8 cellular contexts compared by ENCODE assay signal in the genomic region with DNA sequence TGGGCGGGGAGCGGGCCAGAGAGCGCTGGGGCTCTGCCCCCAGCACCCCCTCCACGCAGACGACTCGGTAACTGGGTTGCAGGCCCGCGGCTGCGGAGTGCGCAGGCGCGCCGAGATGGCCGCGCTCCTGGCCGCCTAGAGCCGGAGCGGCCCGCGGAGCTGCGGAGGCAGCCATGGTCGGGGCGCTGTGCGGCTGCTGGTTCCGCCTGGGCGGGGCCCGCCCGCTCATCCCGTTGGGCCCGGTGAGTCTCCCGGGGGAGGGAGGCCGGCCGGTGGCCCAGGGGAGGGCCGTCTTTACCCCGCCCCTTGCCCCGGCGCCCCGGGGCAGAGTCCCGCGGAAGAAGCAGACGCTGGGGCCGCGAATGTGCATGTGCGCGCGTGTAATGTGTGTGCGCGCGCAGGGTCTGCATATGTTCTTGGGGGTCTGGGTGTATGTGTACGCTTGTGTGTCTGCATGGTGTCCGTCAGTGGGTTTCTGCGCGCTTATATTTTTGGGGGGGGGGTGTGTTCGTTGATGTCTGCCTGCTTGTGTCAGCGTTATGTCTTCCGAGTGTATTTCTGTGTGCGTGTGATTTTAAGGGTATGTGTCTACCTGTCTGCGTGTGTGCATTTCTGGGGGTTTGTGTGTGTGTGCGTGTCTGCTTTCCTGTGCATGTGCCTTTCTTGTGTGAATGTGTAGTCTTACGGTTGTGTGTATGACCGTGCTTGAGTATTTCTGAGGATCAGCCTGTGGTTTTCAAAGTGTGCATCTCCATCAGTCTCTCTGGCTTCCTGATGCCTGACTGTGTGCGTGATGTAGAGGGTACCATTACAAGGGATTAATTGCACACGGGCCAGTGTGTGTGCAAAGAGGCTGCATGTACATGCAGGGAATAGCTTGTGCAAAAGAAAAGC. TPM values are rescaled to one million over a fixed set of nuclear protein-coding genes. Genes with fewer than 3 reads are reported as not detected.
DNase-seq lines count a peak whose midpoint lies in the region; TF ChIP-seq lines count a peak whose summit lies in the region.

A gene (plus strand): TSS at position 102 of the 894 bp plus-strand sequence. CDS start 72 bp downstream, at position 174.

- DNase-seq in Ammon's horn (ENCODE audit: low spot score) (peak; percentile 73), HL-60 (ENCODE audit: low read depth in 1 of 2, low spot score in 1 of 2) (peak; percentile 59 to 79), SHP77 treated with DMSO at 0.1 percent for 48 hours (lab: John Stamatoyannopoulos, UW) (peak; percentile 15), germinal center (ENCODE audit: low spot score) (peak; percentile 91), neuronal stem cell (ENCODE audit: low spot score) (peak; percentile 68), thyroid gland (peak; percentile 60 to 68)
- peak; percentile 80 for DNase-seq in activated naive CD4-positive, alpha-beta T cell treated with anti-CD3 and anti-CD28 coated beads, Interleukin-2, amount 10 ng/mL, durations not matched to agents 7 days and 5 days

- H2BK120ac ChIP-seq in neuronal stem cell (ENCODE audit: low read depth, low read length): no peak within 1 kb of the TSS

- H3K79me1 ChIP-seq in neuronal stem cell (ENCODE audit: low read depth, low read length): no peaks in the 10 kb centered on the region

- intact Hi-C loops in thyroid gland (cut with DNase I): loop anchor here (5.0 to 10.0 kb wide), 2 partner anchors 33 to 590 kb away; a partner anchor contains a TSS

- no CpG with 5 or more reads among the region's 63 CpGs for WGBS in neuronal stem cell (ENCODE audit: extremely low coverage in 2 of 2, insufficient read length in 2 of 2, insufficient replicate concordance in 1 of 2), 2 donors
- WGBS in thyroid gland, 2 donors: 1% methylated on average over 17 to 37 of the region's 63 CpGs

- H3K4me1 Mint-ChIP-seq in activated naive CD4-positive, alpha-beta T cell treated with anti-CD3 and anti-CD28 coated beads, Interleukin-2, amount 10 ng/mL, durations not matched to agents 7 days and 5 days: peaks cover 42% of the 10 kb centered on the region

- H3K4me3 Mint-ChIP-seq in activated naive CD4-positive, alpha-beta T cell treated with anti-CD3 and anti-CD28 coated beads, Interleukin-2, amount 10 ng/mL, durations not matched to agents 7 days and 5 days: peak within 1 kb of the TSS; percentile 95

- peak within 1 kb of the TSS; percentile 93 for H3K4me2 ChIP-seq in neuronal stem cell (ENCODE audit: insufficient read depth, low read length, poor library complexity, severe bottlenecking)

- no peaks in the 10 kb centered on the region for H3K27me3 ChIP-seq in HL-60 (ENCODE audit: insufficient read depth, poor library complexity, severe bottlenecking)
- H3K27me3 ChIP-seq in neuronal stem cell (ENCODE audit: control insufficient read depth in 3 of 3, insufficient read depth in 3 of 3, low read depth in 1 of 3, low read length in 3 of 3): peaks cover 0 to 2% (median 0%) of the 10 kb centered on the region in 3 experiments
- H3K27me3 ChIP-seq in thyroid gland: no peaks in the 10 kb centered on the region

- CTCF ChIA-PET in activated naive CD4-positive, alpha-beta T cell treated with anti-CD3 and anti-CD28 coated beads, Interleukin-2, amount 10 ng/mL, durations not matched to agents 7 days and 5 days (lab: Charles Lee): interaction anchor here (0.7 to 2.8 kb wide), 6 partner anchors 8 to 78 kb away, joined by 3 to 25 read pairs (median 8); a partner anchor contains a TSS

- H3K9me3 ChIP-seq in neuronal stem cell (replicated peaks in 1 of 2; ENCODE audit: control insufficient read depth in 2 of 2, insufficient read depth in 1 of 2, low read depth in 1 of 2, low read length in 2 of 2) (no peaks in the 10 kb centered on the region), thyroid gland (no peaks in the 10 kb centered on the region)

- H4K91ac ChIP-seq in neuronal stem cell (ENCODE audit: low read depth, low read length, poor library complexity): peak within 1 kb of the TSS; percentile 77

- H2BK15ac ChIP-seq in neuronal stem cell (ENCODE audit: low read length): peak within 1 kb of the TSS; percentile 84

- H3K27me3 Mint-ChIP-seq in activated naive CD4-positive, alpha-beta T cell treated with anti-CD3 and anti-CD28 coated beads, Interleukin-2, amount 10 ng/mL, durations not matched to agents 7 days and 5 days: no peaks in the 10 kb centered on the region

- peak within 1 kb of the TSS; percentile 98 for H2AFZ ChIP-seq in neuronal stem cell (ENCODE audit: low read length)

- H3K4me1 ChIP-seq in neuronal stem cell (ENCODE audit: control insufficient read depth in 2 of 2, insufficient read depth in 1 of 2, low read depth in 1 of 2, low read length in 2 of 2) (peaks cover 18 to 21% of the 10 kb centered on the region in 2 donors), thyroid gland (peaks cover 16 to 29% of the 10 kb centered on the region in 2 donors)

- TF ChIP-seq CTCF in HL-60 (IDR thresholded peaks at IDR 0.05; ENCODE audit: insufficient read depth, low read length) (no peak), thyroid gland (IDR thresholded peaks at IDR 0.05) (no peak)

- H2BK5ac ChIP-seq in neuronal stem cell (ENCODE audit: low read length): peak within 1 kb of the TSS; percentile 39

- peak within 1 kb of the TSS; percentile 8 for H4K8ac ChIP-seq in neuronal stem cell (ENCODE audit: low read depth, low read length)

- peak within 1 kb of the TSS; percentile 90 for H3K27ac Mint-ChIP-seq in activated naive CD4-positive, alpha-beta T cell treated with anti-CD3 and anti-CD28 coated beads, Interleukin-2, amount 10 ng/mL, durations not matched to agents 7 days and 5 days

- TF ChIP-seq POLR2A in GM19099 (IDR thresholded peaks at IDR 0.05; ENCODE audit: extremely low read depth, insufficient read length, low read depth): peak; percentile 91
- peak in 1 of 2 donors; percentile 80 for TF ChIP-seq POLR2A in thyroid gland (IDR thresholded peaks at IDR 0.05)

- H3K36me3 Mint-ChIP-seq in activated naive CD4-positive, alpha-beta T cell treated with anti-CD3 and anti-CD28 coated beads, Interleukin-2, amount 10 ng/mL, durations not matched to agents 7 days and 5 days: peaks cover 2% of the 10 kb centered on the region

- H3K27ac ChIP-seq in HL-60 (replicated peaks) (peak within 1 kb of the TSS; percentile 82), neuronal stem cell (replicated peaks; ENCODE audit: low read length) (no peak within 1 kb of the TSS), thyroid gland (peak within 1 kb of the TSS; percentile 83 to 93 (median 86))

- peak within 1 kb of the TSS; percentile 1 for H3K4ac ChIP-seq in neuronal stem cell (ENCODE audit: low read length)

- H3K9me3 Mint-ChIP-seq in activated naive CD4-positive, alpha-beta T cell treated with anti-CD3 and anti-CD28 coated beads, Interleukin-2, amount 10 ng/mL, durations not matched to agents 7 days and 5 days: no peaks in the 10 kb centered on the region

- H2AK5ac ChIP-seq in neuronal stem cell (ENCODE audit: low read depth, low read length): peak within 1 kb of the TSS; percentile 78

- peak within 1 kb of the TSS; percentile 96 for H2BK12ac ChIP-seq in neuronal stem cell (ENCODE audit: low read length)

- H3K36me3 ChIP-seq in neuronal stem cell (replicated peaks in 1 of 2; ENCODE audit: control insufficient read depth in 2 of 2, insufficient read depth in 2 of 2, low read length in 2 of 2): no peaks in the 10 kb centered on the region
- H3K36me3 ChIP-seq in thyroid gland: no peaks in the 10 kb centered on the region

- peak within 1 kb of the TSS; percentile 94 for H3K18ac ChIP-seq in neuronal stem cell (ENCODE audit: low read length)

- peak within 1 kb of the TSS; percentile 71 for H3K9ac ChIP-seq in neuronal stem cell (ENCODE audit: low read depth, low read length, poor library complexity)

- peak within 1 kb of the TSS; percentile 11 for H3K14ac ChIP-seq in neuronal stem cell (ENCODE audit: low read length)

- H3K4me3 ChIP-seq in HL-60 (replicated peaks; ENCODE audit: insufficient read depth, low read length): peak within 1 kb of the TSS; percentile 81
- H3K4me3 ChIP-seq in neuronal stem cell (ENCODE audit: low read length in 2 of 2): peak within 1 kb of the TSS; percentile 69 to 76
- peak within 1 kb of the TSS; percentile 6 to 46 (median 35) for H3K4me3 ChIP-seq in thyroid gland (replicated peaks in 1 of 3)

- H3K23ac ChIP-seq in neuronal stem cell (ENCODE audit: low read depth, low read length, poor library complexity): peak within 1 kb of the TSS; percentile 76

RNA-seq across cellular contexts. Expression of the gene that starts here (rescaled TPM):
- polyA plus RNA-seq in neuronal stem cell (2013, experiment 1 of 2): 18.1 TPM
- polyA plus RNA-seq in neuronal stem cell (2013, experiment 2 of 2): 16.4 TPM
- 10 to 100 TPM; 20.0 to 91.9 (median 49.3) TPM for total RNA-seq in thyroid gland

Comparison
In these comparisons a context has a peak if more than half of its experiments do, and no peak if none do; other contexts are left out.
1. DNase-seq: peak in every context shown above with its lines; median percentile 91 in germinal center; 80 in activated naive CD4-positive, alpha-beta T cell treated with anti-CD3 and anti-CD28 coated beads, Interleukin-2, amount 10 ng/mL, durations not matched to agents 7 days and 5 days; 73 in Ammon's horn; 69 in HL-60; 68 in neuronal stem cell; 64 in thyroid gland; 15 in SHP77 treated with DMSO at 0.1 percent for 48 hours.